Comparison of ENCODE assay signal across 9 cellular contexts in the genomic region with DNA sequence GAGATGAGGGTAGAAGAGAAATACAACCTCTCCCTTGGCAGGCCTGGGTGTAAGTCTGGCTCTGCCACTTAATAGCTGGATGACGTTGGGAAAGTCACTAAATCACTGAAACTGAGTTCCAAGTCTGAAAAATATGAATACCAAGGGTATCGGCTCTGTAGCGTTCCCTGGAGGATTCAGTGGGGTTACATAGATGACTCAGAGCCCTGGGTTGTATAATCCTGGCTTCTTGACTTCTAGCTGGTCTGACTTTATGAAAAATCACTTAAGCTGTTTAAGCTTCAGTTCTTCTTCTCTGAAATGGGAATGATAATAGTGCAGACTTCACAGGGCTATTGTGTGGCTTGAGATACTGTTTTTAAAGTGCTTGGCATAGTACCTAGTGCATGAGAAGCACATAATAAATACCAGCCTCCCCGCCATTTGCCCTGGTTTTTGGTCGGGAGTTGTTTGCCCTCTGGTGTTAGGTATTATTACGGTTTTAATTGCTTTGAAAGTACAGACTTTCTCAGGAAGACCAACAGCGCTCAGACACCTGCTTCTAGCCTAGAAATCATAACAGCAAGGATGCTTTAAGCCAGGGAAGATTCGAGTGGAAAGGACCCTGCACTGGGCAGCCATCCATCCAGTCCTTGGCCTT. TPM values are rescaled to one million over a fixed set of nuclear protein-coding genes. Genes with fewer than 3 reads are reported as not detected.
DNase-seq lines count a peak whose midpoint lies in the region; ATAC-seq and TF ChIP-seq lines count a peak whose summit lies in the region.
"Had no signal": no experiment of that assay in that cellular context is flagged by ENCODE, and none has a peak within 500 bp of the region (broad histone marks: within the 10 kb centered on the region; RNA-seq: fewer than 3 reads in every experiment).

No MANE protein-coding gene starts in this region.

- H3K4me1 ChIP-seq in uterus: no peaks in the 10 kb centered on the region
- H3K4me1 ChIP-seq: suprapubic skin had no signal

- H3K36me3 ChIP-seq in uterus: no peaks in the 10 kb centered on the region
- H3K36me3 ChIP-seq: suprapubic skin had no signal

- H3K4me3 ChIP-seq in uterus: no peak overlapping the region
- H3K4me3 ChIP-seq: suprapubic skin had no signal

- no peak for ATAC-seq in activated T-cell treated with anti-CD3 and anti-CD28 coated beads, Interleukin-2, amount 50 U/mL, for 72 hours (replicated peaks in 1 of 2)
- peak; percentile 43 for ATAC-seq in HG03095 (IDR thresholded peaks at IDR 0.05; ENCODE audit: unreplicated experiment)
- ATAC-seq in GM18867 (IDR thresholded peaks at IDR 0.05; ENCODE audit: unreplicated experiment): no peak

- peak overlapping the region; percentile 93 for H3K27ac Mint-ChIP-seq in activated T-cell treated with anti-CD3 and anti-CD28 coated beads, Interleukin-2, amount 50 U/mL, for 72 hours
- H3K27ac Mint-ChIP-seq in activated naive CD8-positive, alpha-beta T cell: peak overlapping the region; percentile 91
- no peak overlapping the region for H3K27ac Mint-ChIP-seq in osteocyte (ENCODE audit: unreplicated experiment)

- H3K9me3 ChIP-seq in uterus: no peaks in the 10 kb centered on the region
- H3K9me3 ChIP-seq: suprapubic skin had no signal

- TF ChIP-seq POLR2A in uterus (IDR thresholded peaks at IDR 0.05): no peak

- H3K27me3 ChIP-seq in uterus: no peaks in the 10 kb centered on the region
- H3K27me3 ChIP-seq: suprapubic skin had no signal

- peaks cover 77% of the 10 kb centered on the region for H3K4me1 Mint-ChIP-seq in activated T-cell treated with anti-CD3 and anti-CD28 coated beads, Interleukin-2, amount 50 U/mL, for 72 hours (ENCODE audit: low read depth)
- peaks cover 83% of the 10 kb centered on the region for H3K4me1 Mint-ChIP-seq in activated naive CD8-positive, alpha-beta T cell (ENCODE audit: low read depth)
- peaks cover 5% of the 10 kb centered on the region for H3K4me1 Mint-ChIP-seq in osteocyte (ENCODE audit: unreplicated experiment)

- no peak for DNase-seq in activated T-cell treated with anti-CD3 and anti-CD28 coated beads, Interleukin-2, amount 50 U/mL, for 72 hours
- no peak for DNase-seq in activated T-cell treated with anti-CD3 and anti-CD28 coated beads, Interleukin-2, amount 50 U/mL, for 48 hours
- DNase-seq in osteocyte (ENCODE audit: extremely low spot score, unreplicated experiment): no peak
- no peak for DNase-seq in NOMO-1 treated with DMSO at 0.1 percent for 48 hours (lab: John Stamatoyannopoulos, UW; ENCODE audit: unreplicated experiment)
- no peak for DNase-seq in uterus

- peak; percentile 27 for TF ChIP-seq CTCF in osteocyte (IDR thresholded peaks at IDR 0.05)
- no peak for TF ChIP-seq CTCF in uterus (IDR thresholded peaks at IDR 0.05)

- intact Hi-C loops in uterus (cut with DNase I; ENCODE audit: low total_unique reads): no loop called here

- H3K4me3 Mint-ChIP-seq in activated T-cell treated with anti-CD3 and anti-CD28 coated beads, Interleukin-2, amount 50 U/mL, for 72 hours: no peak overlapping the region
- H3K4me3 Mint-ChIP-seq in activated naive CD8-positive, alpha-beta T cell: peak overlapping the region; percentile 3
- H3K4me3 Mint-ChIP-seq in osteocyte (ENCODE audit: unreplicated experiment): no peak overlapping the region

- peaks cover 9 to 26% of the 10 kb centered on the region in 2 donors for H3K36me3 Mint-ChIP-seq in activated T-cell treated with anti-CD3 and anti-CD28 coated beads, Interleukin-2, amount 50 U/mL, for 72 hours (ENCODE audit: insufficient read depth in 2 of 2)
- peaks cover 19% of the 10 kb centered on the region for H3K36me3 Mint-ChIP-seq in activated naive CD8-positive, alpha-beta T cell
- H3K36me3 Mint-ChIP-seq in osteocyte (ENCODE audit: unreplicated experiment): no peaks in the 10 kb centered on the region

- H3K27ac ChIP-seq in uterus: no peak overlapping the region
- H3K27ac ChIP-seq: suprapubic skin had no signal

- no peaks in the 10 kb centered on the region for H3K27me3 Mint-ChIP-seq in activated T-cell treated with anti-CD3 and anti-CD28 coated beads, Interleukin-2, amount 50 U/mL, for 72 hours (ENCODE audit: low read depth)
- no peaks in the 10 kb centered on the region for H3K27me3 Mint-ChIP-seq in activated naive CD8-positive, alpha-beta T cell
- no peaks in the 10 kb centered on the region for H3K27me3 Mint-ChIP-seq in osteocyte (ENCODE audit: unreplicated experiment)

- H3K9me3 Mint-ChIP-seq in activated T-cell treated with anti-CD3 and anti-CD28 coated beads, Interleukin-2, amount 50 U/mL, for 72 hours: no peaks in the 10 kb centered on the region
- H3K9me3 Mint-ChIP-seq in activated naive CD8-positive, alpha-beta T cell (ENCODE audit: low read depth): no peaks in the 10 kb centered on the region
- H3K9me3 Mint-ChIP-seq in osteocyte (ENCODE audit: unreplicated experiment): no peaks in the 10 kb centered on the region

RNA-seq across cellular contexts. Expression of a gene that starts 43.0 kb away (rescaled TPM):
- 100 to 1,000 TPM; 235 to 288 TPM for total RNA-seq in activated T-cell treated with anti-CD3 and anti-CD28 coated beads, Interleukin-2, amount 50 U/mL, for 72 hours
- 26.4 and 33.4 TPM in 2 replicates for total RNA-seq in osteocyte
- total RNA-seq in uterus: 10 to 100 TPM; 11.3 to 51.5 (median 13.6) TPM
